23 cellular contexts compared by ENCODE assay signal in genomic region chr2:63249146-63249545, GRCh38.
"Had no signal": no experiment of that assay in that cellular context is flagged by ENCODE, and none has a peak within 500 bp of the region (broad histone marks: within the 10 kb centered on the region; RNA-seq: fewer than 3 reads in every experiment).

No MANE protein-coding gene starts in this region.

- H3K4me1 ChIP-seq: esophagus squamous epithelium, left ventricle myocardium inferior, lower lobe of right lung, pancreas, testis, tibial nerve, upper lobe of right lung had no signal

- H3K36me3 ChIP-seq: esophagus squamous epithelium, left ventricle myocardium inferior, lower lobe of right lung, pancreas, tibial nerve, upper lobe of right lung had no signal

- H3K4me3 Mint-ChIP-seq: dendritic cell treated with granulocyte-macrophage colony-stimulating factor and Interleukin-4, amounts not matched to agents 40 ng/mL and 50 ng/mL, for 4 days; effector memory CD8-positive, alpha-beta T cell; immature natural killer cell; memory B cell; naive B cell; nephron; stimulated activated naive B cell treated with anti-CD40 and anti-IgM and Interleukin-4, amounts not matched to agents 10 μg/mL and 1 μg/mL and 100 μg/mL, for 72 hours; stimulated activated naive CD8-positive, alpha-beta T cell treated with anti-CD3 and anti-CD28 coated beads, Interleukin-15, amount 100 ng/mL, for 72 hours had no signal

- H3K27me3 ChIP-seq: esophagus squamous epithelium, pancreas, testis, tibial nerve, upper lobe of right lung had no signal

- H3K4me1 Mint-ChIP-seq: memory B cell; nephron; stimulated activated naive B cell treated with anti-CD40 and anti-IgM and Interleukin-4, amounts not matched to agents 10 μg/mL and 1 μg/mL and 100 μg/mL, for 72 hours; stimulated activated naive CD8-positive, alpha-beta T cell treated with anti-CD3 and anti-CD28 coated beads, Interleukin-15, amount 100 ng/mL, for 72 hours had no signal

- H3K9me3 ChIP-seq: esophagus squamous epithelium, left ventricle myocardium inferior, lower lobe of right lung, pancreas, testis, upper lobe of right lung had no signal

- ATAC-seq: effector memory CD8-positive, alpha-beta T cell; left cardiac atrium; lower lobe of right lung; pancreas; right cardiac atrium; stimulated activated naive B cell treated with anti-CD40 and anti-IgM and Interleukin-4, amounts not matched to agents 10 μg/mL and 1 μg/mL and 100 μg/mL, for 72 hours; stimulated activated naive CD8-positive, alpha-beta T cell treated with anti-CD3 and anti-CD28 coated beads, Interleukin-15, amount 100 ng/mL, for 72 hours; upper lobe of right lung had no signal

- FAIRE-seq: colon, pancreas had no signal

- H3K4me3 ChIP-seq: esophagus squamous epithelium, left ventricle myocardium inferior, lower lobe of right lung, pancreas, testis, tibial nerve, upper lobe of right lung had no signal

- H3K27ac ChIP-seq: esophagus squamous epithelium, left ventricle myocardium inferior, lower lobe of right lung, pancreas, testis, tibial nerve, upper lobe of right lung had no signal

- DNase-seq: effector memory CD8-positive, alpha-beta T cell; esophagus squamous epithelium; foreskin fibroblast; immature natural killer cell; kidney; left cardiac atrium; left ventricle myocardium inferior; lower lobe of right lung; naive B cell; pancreas; right cardiac atrium; stimulated activated CD4-positive, alpha-beta T cell treated with anti-CD3 and anti-CD28 coated beads, Interleukin-2, amount 100 ng/mL, for 24 hours; stimulated activated CD4-positive, alpha-beta T cell treated with anti-CD3 and anti-CD28 coated beads, Interleukin-4, amount 100 ng/mL, for 4 hours; stimulated activated naive B cell treated with anti-CD40 and anti-IgM and Interleukin-4, amounts not matched to agents 10 μg/mL and 1 μg/mL and 100 μg/mL, for 72 hours; stimulated activated naive CD8-positive, alpha-beta T cell treated with anti-CD3 and anti-CD28 coated beads, Interleukin-15, amount 100 ng/mL, for 72 hours; testis; upper lobe of right lung had no signal

- H3K27me3 Mint-ChIP-seq: dendritic cell treated with granulocyte-macrophage colony-stimulating factor and Interleukin-4, amounts not matched to agents 40 ng/mL and 50 ng/mL, for 4 days; effector memory CD8-positive, alpha-beta T cell; memory B cell; naive B cell; progenitor cell of endocrine pancreas; stimulated activated naive B cell treated with anti-CD40 and anti-IgM and Interleukin-4, amounts not matched to agents 10 μg/mL and 1 μg/mL and 100 μg/mL, for 72 hours; stimulated activated naive CD8-positive, alpha-beta T cell treated with anti-CD3 and anti-CD28 coated beads, Interleukin-15, amount 100 ng/mL, for 72 hours had no signal

- H3K27ac Mint-ChIP-seq: dendritic cell treated with granulocyte-macrophage colony-stimulating factor and Interleukin-4, amounts not matched to agents 40 ng/mL and 50 ng/mL, for 4 days; effector memory CD8-positive, alpha-beta T cell; immature natural killer cell; memory B cell; naive B cell; nephron; progenitor cell of endocrine pancreas; stimulated activated naive B cell treated with anti-CD40 and anti-IgM and Interleukin-4, amounts not matched to agents 10 μg/mL and 1 μg/mL and 100 μg/mL, for 72 hours; stimulated activated naive CD8-positive, alpha-beta T cell treated with anti-CD3 and anti-CD28 coated beads, Interleukin-15, amount 100 ng/mL, for 72 hours had no signal
